Comparison of ENCODE assay signal across 23 cellular contexts in the genomic region with DNA sequence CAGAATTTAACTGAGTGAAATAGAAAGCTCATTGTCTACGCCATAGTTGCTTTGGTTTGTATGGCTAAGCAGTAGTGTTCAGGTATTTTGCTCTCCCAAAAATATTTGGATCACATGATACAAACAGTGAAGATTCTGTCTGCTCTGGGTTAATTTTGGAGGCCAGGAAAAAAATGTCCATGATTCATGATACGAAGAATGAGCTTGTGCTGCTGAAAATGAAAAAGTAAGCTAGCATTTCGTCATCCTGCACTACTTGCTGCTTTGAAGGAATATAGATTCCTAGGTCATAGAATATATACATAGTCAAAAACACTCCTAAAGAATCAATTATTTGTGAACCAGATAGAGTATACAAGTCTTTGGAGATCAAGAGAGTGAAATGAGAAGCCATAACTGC. TPM values are rescaled to one million over a fixed set of nuclear protein-coding genes. Genes with fewer than 3 reads are reported as not detected.
DNase-seq lines count a peak whose midpoint lies in the region; ATAC-seq and TF ChIP-seq lines count a peak whose summit lies in the region.
"Had no signal": no experiment of that assay in that cellular context is flagged by ENCODE, and none has a peak within 500 bp of the region (broad histone marks: within the 10 kb centered on the region; RNA-seq: fewer than 3 reads in every experiment).

No MANE protein-coding gene starts in this region.

- peaks cover 37% of the 10 kb centered on the region for H3K9me1 ChIP-seq in IMR-90 (ENCODE audit: insufficient read depth, low read length)

- H3K4me1 ChIP-seq in IMR-90 (ENCODE audit: control insufficient read depth, insufficient read depth, low read length), result peaks cover 14% of the 10 kb centered on the region

- no CpG with 5 or more reads among the region's 3 CpGs for WGBS in IMR-90 (ENCODE audit: extremely low coverage in 2 of 2, insufficient read length in 1 of 2), 2 experiments

- no peak overlapping the region for H2AFZ ChIP-seq in IMR-90 (replicated peaks; ENCODE audit: low read length, poor library complexity)
- H2AFZ ChIP-seq: GM23338 had no signal

- peak overlapping the region; percentile 25; the same call in 1 of the 2 replicates for H3K14ac ChIP-seq in IMR-90 (replicated peaks; ENCODE audit: low read depth, low read length)

- in situ Hi-C loops in IMR-90 (cut with MboI; ENCODE audit: low sequenced_read_pairs), result no loop called here

- H4K91ac ChIP-seq in IMR-90 (ENCODE audit: insufficient read depth, low read depth, low read length), result peak overlapping the region; percentile 62; the same call in 1 of the 2 replicates

- BruUV-seq in IMR-90 (replicated peaks; lab: Mats Ljungman, UMichigan), result no TSS peak

- H3K9ac ChIP-seq in IMR-90 (ENCODE audit: low read depth, low read length), result no peak overlapping the region
- H3K9ac ChIP-seq: KMS-11 had no signal

- H4K5ac ChIP-seq in IMR-90 (ENCODE audit: low read depth, low read length), result no peak overlapping the region

- peak; percentile 49 for DNase-seq in AG20443 (ENCODE audit: low spot score)
- DNase-seq in IMR-90, result peak; percentile 60
- DNase-seq in choroid plexus epithelial cell (ENCODE audit: low read depth), result peak; percentile 62
- peak; percentile 45 for DNase-seq in iris pigment epithelial cell (ENCODE audit: low read depth)
- DNase-seq in ureter (ENCODE audit: low spot score), result no peak
- DNase-seq in middle frontal gyrus (ENCODE audit: extremely low spot score, low spot score), result no peak
- DNase-seq: BE2C; CD4-positive, CD25-positive, alpha-beta regulatory T cell; NCI-H1105 treated with DMSO at 0.1 percent for 48 hours; NCI-H1694 treated with DMSO at 0.1 percent for 48 hours; NCI-H2081 treated with DMSO at 0.1 percent for 48 hours; NCI-H446 treated with DMSO at 0.1 percent for 48 hours; NCI-H526 treated with DMSO at 0.1 percent for 48 hours; OCI-M1; SJCRH30; T-cell had no signal

- H3K4ac ChIP-seq in IMR-90 (ENCODE audit: low read depth, low read length), result peak overlapping the region; percentile 68; the same call in 1 of the 2 replicates

- POLR2A ChIA-PET in IMR-90 (lab: Charles Lee; ENCODE audit: unreplicated experiment), result no interaction called here

- H3K36me3 ChIP-seq in IMR-90 (ENCODE audit: control insufficient read depth, insufficient read depth, low read length), result peaks cover 23% of the 10 kb centered on the region

- peaks cover 39 to 81% of the 10 kb centered on the region in 2 experiments for H3K79me1 ChIP-seq in IMR-90 (ENCODE audit: low read depth in 1 of 2, low read length in 2 of 2)

- H2AK5ac ChIP-seq in IMR-90 (ENCODE audit: low read depth, low read length), result no peak overlapping the region

- TF ChIP-seq CTCF in IMR-90 (conservative IDR thresholded peaks at IDR 0.05; ENCODE audit: low read depth, low read length), result no peak
- no peak for TF ChIP-seq CTCF in choroid plexus epithelial cell (conservative IDR thresholded peaks at IDR 0.05; ENCODE audit: low read depth, low read length)

- no peaks in the 10 kb centered on the region for H3K27me3 ChIP-seq in IMR-90 (ENCODE audit: control insufficient read depth, insufficient read depth, low read length)
- H3K27me3 ChIP-seq: BE2C, SJCRH30 had no signal

- peak overlapping the region; percentile 25; the same call in 1 of the 2 replicates for H3K4me2 ChIP-seq in IMR-90 (ENCODE audit: low read depth, low read length)
- H3K4me2 ChIP-seq: GM23338, KMS-11 had no signal

- H2BK120ac ChIP-seq in IMR-90 (ENCODE audit: low read depth, low read length), result peak overlapping the region; percentile 45; the same call in 1 of the 2 replicates

- H2BK15ac ChIP-seq in IMR-90 (ENCODE audit: low read depth, low read length), result peak overlapping the region; percentile 72; the same call in 1 of the 3 replicates

- H4K8ac ChIP-seq in IMR-90 (ENCODE audit: low read depth in 2 of 2, low read length in 2 of 2), result peak overlapping the region in 1 of 2 experiments; percentile 43; a peak in 1 of 4 replicates

- TF ChIP-seq RAD21 in IMR-90 (IDR thresholded peaks at IDR 0.05; ENCODE audit: low read length), result no peak

- H3K18ac ChIP-seq in IMR-90 (ENCODE audit: low read depth, low read length), result no peak overlapping the region

- peak overlapping the region; percentile 39; the same call in 1 of the 2 replicates for H2BK20ac ChIP-seq in IMR-90 (ENCODE audit: low read depth, low read length)

- CTCF ChIA-PET in IMR-90 (lab: Yijun Ruan, JAX), result interaction anchor here (0.6 to 1.6 kb wide), 3 partner anchors 18 to 337 kb away, joined by 3 to 4 read pairs (median 4); partner anchors contain the start of gene MYLK4

- peak overlapping the region; percentile 47 for H2BK5ac ChIP-seq in IMR-90 (ENCODE audit: low read depth, low read length, poor library complexity, severe bottlenecking)

- H3K27ac ChIP-seq in IMR-90 (ENCODE audit: insufficient read depth, low read length), result peak overlapping the region; percentile 53; the same call in 1 of the 2 replicates
- H3K27ac ChIP-seq: KMS-11, SJCRH30 had no signal

- H3K56ac ChIP-seq in IMR-90 (ENCODE audit: extremely low read depth, insufficient read depth, low read length), result no peak overlapping the region

- no peaks in the 10 kb centered on the region for H3K9me3 ChIP-seq in IMR-90 (ENCODE audit: control insufficient read depth, insufficient read depth, low read length)
- H3K9me3 ChIP-seq: BE2C, HAP-1, SJCRH30 had no signal

- no peak for TF ChIP-seq POLR2A in IMR-90 (IDR thresholded peaks at IDR 0.05; ENCODE audit: low read depth, low read length)

- intact Hi-C loops in IMR-90 (cut with micrococcal nuclease), result no loop called here

- H4K20me1 ChIP-seq in IMR-90 (ENCODE audit: insufficient read depth, low read length), result peaks cover 63% of the 10 kb centered on the region

- no peak overlapping the region for H2AK9ac ChIP-seq in IMR-90 (replicated peaks; ENCODE audit: low read depth, low read length, poor library complexity)

- no peak overlapping the region; the same call in 1 of the 2 replicates for H3K23ac ChIP-seq in IMR-90 (ENCODE audit: low read depth, low read length)

- dilution Hi-C loops in IMR-90 (cut with HindIII; ENCODE audit: low sequenced_read_pairs, unreplicated experiment), result no loop called here

- H3K4me3 ChIP-seq in IMR-90 (ENCODE audit: insufficient read depth, low read depth, low read length), result no peak overlapping the region
- H3K4me3 ChIP-seq in choroid plexus epithelial cell (ENCODE audit: low read depth, low read length), result no peak overlapping the region
- H3K4me3 ChIP-seq: GM12878, GM23338, HAP-1, SJCRH30 had no signal

- ATAC-seq in IMR-90 (ENCODE audit: low read depth) (peak; percentile 77), HG03045 (IDR thresholded peaks at IDR 0.05; ENCODE audit: unreplicated experiment) (no peak), HG03469 (IDR thresholded peaks at IDR 0.05; ENCODE audit: unreplicated experiment) (no peak)
- ATAC-seq: GM12878, GM23338, HepG2, T-cell had no signal

TF ChIP-seq in IMR-90, 13 proteins besides CTCF, POLR2A, EP300 and RAD21:
- TF ChIP-seq NFE2L2 (IDR thresholded peaks at IDR 0.05; ENCODE audit: low read depth, low read length) (no peak), CEBPB (IDR thresholded peaks at IDR 0.05; ENCODE audit: low read depth, low read length) (peak; percentile 72)
- TF ChIP-seq, protein P1, sequence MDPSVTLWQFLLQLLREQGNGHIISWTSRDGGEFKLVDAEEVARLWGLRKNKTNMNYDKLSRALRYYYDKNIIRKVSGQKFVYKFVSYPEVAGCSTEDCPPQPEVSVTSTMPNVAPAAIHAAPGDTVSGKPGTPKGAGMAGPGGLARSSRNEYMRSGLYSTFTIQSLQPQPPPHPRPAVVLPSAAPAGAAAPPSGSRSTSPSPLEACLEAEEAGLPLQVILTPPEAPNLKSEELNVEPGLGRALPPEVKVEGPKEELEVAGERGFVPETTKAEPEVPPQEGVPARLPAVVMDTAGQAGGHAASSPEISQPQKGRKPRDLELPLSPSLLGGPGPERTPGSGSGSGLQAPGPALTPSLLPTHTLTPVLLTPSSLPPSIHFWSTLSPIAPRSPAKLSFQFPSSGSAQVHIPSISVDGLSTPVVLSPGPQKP (IDR thresholded peaks at IDR 0.05; ENCODE audit: borderline replicate concordance, low read depth, low read length), result no peak

RNA-seq across cellular contexts. Expression of gene WRNIP1, which starts 8.3 kb away (rescaled TPM):
- total RNA-seq in IMR-90 (2012; rRNA removed) (37.2 and 47.1 TPM in 2 replicates), ureter (33.5 TPM)
- 42.6 and 43.7 TPM in 2 replicates for polyA plus RNA-seq in IMR-90 (2012; rRNA removed)
- polyA plus RNA-seq in IMR-90 (2012; cell fraction: cytosol; rRNA removed), result 45.5 and 55.1 TPM in 2 replicates
- 42.3 and 49.2 TPM in 2 replicates for polyA plus RNA-seq in IMR-90 (2012; cell fraction: nucleus; rRNA removed; ENCODE audit: low replicate concordance)

RNA-seq across cellular contexts. Expression of gene MYLK4, which starts 22.7 kb away (rescaled TPM):
- total RNA-seq in IMR-90 (2012; rRNA removed), result under 0.01 TPM in 2 replicates
- polyA plus RNA-seq in IMR-90 (2012; rRNA removed), result 0.07 TPM in 2 replicates
- 0.02 and 0.03 TPM in 2 replicates for polyA plus RNA-seq in IMR-90 (2012; cell fraction: cytosol; rRNA removed)
- polyA plus RNA-seq in IMR-90 (2012; cell fraction: nucleus; rRNA removed; ENCODE audit: low replicate concordance), result 0.05 and 0.42 TPM in 2 replicates
- total RNA-seq in ureter, result 1.3 TPM

Comparison
In these comparisons a context has a peak if more than half of its experiments do, and no peak if none do; other contexts are left out.
1. DNase-seq: peak in AG20443 (single experiment), IMR-90 (single experiment), choroid plexus epithelial cell (single experiment) and iris pigment epithelial cell (single experiment); none in ureter (single experiment) and middle frontal gyrus (single experiment).